In the genomic region with DNA sequence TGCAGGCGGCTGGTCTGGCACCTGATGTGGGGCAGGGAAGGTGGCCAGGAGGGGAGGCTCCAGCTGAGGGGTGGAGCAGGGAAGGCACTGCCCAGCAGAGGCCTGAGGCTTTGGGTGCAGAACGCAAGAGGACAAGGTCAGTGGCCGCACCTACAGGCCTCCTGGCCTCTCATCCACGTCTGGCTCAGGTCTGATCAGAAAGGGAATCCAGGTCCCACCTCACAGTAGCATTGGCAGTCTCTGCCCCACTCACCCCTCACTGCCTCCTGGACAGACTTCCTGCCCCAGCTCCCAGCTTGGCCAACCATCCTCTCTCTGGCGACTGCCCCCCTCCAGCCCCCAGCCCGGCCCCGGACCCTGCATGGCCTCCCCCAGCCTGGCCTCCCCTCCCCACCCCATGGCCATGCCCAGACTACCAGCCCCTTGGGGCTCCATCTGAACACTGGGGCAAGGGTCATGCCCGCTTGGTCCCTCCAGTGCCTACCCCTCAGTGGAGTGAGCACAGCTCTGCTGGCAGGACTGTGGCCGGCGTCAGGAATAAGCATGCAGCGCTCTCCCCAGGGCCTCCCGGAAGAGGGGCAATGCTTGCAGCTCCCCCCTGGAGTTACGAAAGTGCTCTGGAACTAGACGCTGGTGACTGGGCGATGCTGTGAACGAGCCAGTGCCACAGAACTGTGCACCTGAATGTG, we compare ENCODE assay signal across 21 cellular contexts. TPM values are rescaled to one million over a fixed set of nuclear protein-coding genes. Genes with fewer than 3 reads are reported as not detected.
"Had no signal": no experiment of that assay in that cellular context is flagged by ENCODE, and none has a peak within 500 bp of the region (broad histone marks: within the 10 kb centered on the region; RNA-seq: fewer than 3 reads in every experiment).

No MANE protein-coding gene starts in this region.

- H3K9me3 ChIP-seq: colonic mucosa, heart right ventricle, transverse colon had no signal

- H3K79me2 ChIP-seq: parathyroid adenoma had no signal

- H3K27ac Mint-ChIP-seq: activated B cell treated with CpG ODN at 0.5 μM for 24 hours; activated CD4-positive, alpha-beta T cell treated with anti-CD3 and anti-CD28 coated beads, Interleukin-2, amount 10 ng/mL, durations not matched to agents 7 days and 5 days; activated naive CD4-positive, alpha-beta T cell treated with anti-CD3 and anti-CD28 coated beads for 36 hours; activated T-helper 17 cell treated with anti-CD3 and anti-CD28 coated beads, Interleukin-2, amount 50 U/mL, for 72 hours; stimulated activated effector memory CD8-positive, alpha-beta T cell treated with anti-CD3 and anti-CD28 coated beads, Interleukin-12 subunit alpha, Interleukin-12 subunit beta, amount 100 ng/mL, for 72 hours; T-helper 17 cell had no signal

- ATAC-seq: activated T-helper 17 cell treated with anti-CD3 and anti-CD28 coated beads, Interleukin-2, amount 50 U/mL, for 72 hours; foreskin keratinocyte; stimulated activated effector memory CD8-positive, alpha-beta T cell treated with anti-CD3 and anti-CD28 coated beads, Interleukin-12 subunit alpha, Interleukin-12 subunit beta, amount 100 ng/mL, for 72 hours; T-helper 17 cell had no signal

- DNase-seq: activated B cell treated with CpG ODN at 0.5 μM for 24 hours; activated CD4-positive, alpha-beta T cell treated with anti-CD3 and anti-CD28 coated beads, Interleukin-2, amount 10 ng/mL, durations not matched to agents 7 days and 5 days; activated CD8-positive, alpha-beta memory T cell treated with anti-CD3 and anti-CD28 coated beads for 24 hours; activated naive CD4-positive, alpha-beta T cell treated with anti-CD3 and anti-CD28 coated beads for 36 hours; colonic mucosa; effector CD4-positive, alpha-beta T cell; foreskin keratinocyte; heart right ventricle; retina; substantia nigra; transverse colon had no signal

- H3K9me3 Mint-ChIP-seq: activated B cell treated with CpG ODN at 0.5 μM for 24 hours; activated CD4-positive, alpha-beta T cell treated with anti-CD3 and anti-CD28 coated beads, Interleukin-2, amount 10 ng/mL, durations not matched to agents 7 days and 5 days; activated naive CD4-positive, alpha-beta T cell treated with anti-CD3 and anti-CD28 coated beads for 36 hours; activated T-helper 17 cell treated with anti-CD3 and anti-CD28 coated beads, Interleukin-2, amount 50 U/mL, for 72 hours; neural crest cell; stimulated activated effector memory CD8-positive, alpha-beta T cell treated with anti-CD3 and anti-CD28 coated beads, Interleukin-12 subunit alpha, Interleukin-12 subunit beta, amount 100 ng/mL, for 72 hours had no signal

- H3K36me3 Mint-ChIP-seq: stimulated activated effector memory CD8-positive, alpha-beta T cell treated with anti-CD3 and anti-CD28 coated beads, Interleukin-12 subunit alpha, Interleukin-12 subunit beta, amount 100 ng/mL, for 72 hours had no signal

- H3K27ac ChIP-seq: cardiac muscle cell, colonic mucosa, foreskin keratinocyte, heart right ventricle, parathyroid adenoma, skin epidermis, transverse colon had no signal

- FAIRE-seq: endothelial cell of umbilical vein, keratinocyte had no signal

- H3K4me3 ChIP-seq: cardiac muscle cell, colonic mucosa, heart right ventricle, skin epidermis, transverse colon had no signal

- H3K9ac ChIP-seq: parathyroid adenoma had no signal

- H3K4me1 ChIP-seq: foreskin keratinocyte, parathyroid adenoma had no signal

- H3K36me3 ChIP-seq: cardiac muscle cell, colonic mucosa, heart right ventricle, transverse colon had no signal

- H3K4me3 Mint-ChIP-seq: activated B cell treated with CpG ODN at 0.5 μM for 24 hours; activated CD4-positive, alpha-beta T cell treated with anti-CD3 and anti-CD28 coated beads, Interleukin-2, amount 10 ng/mL, durations not matched to agents 7 days and 5 days; activated naive CD4-positive, alpha-beta T cell treated with anti-CD3 and anti-CD28 coated beads for 36 hours; activated T-helper 17 cell treated with anti-CD3 and anti-CD28 coated beads, Interleukin-2, amount 50 U/mL, for 72 hours; neural crest cell; stimulated activated effector memory CD8-positive, alpha-beta T cell treated with anti-CD3 and anti-CD28 coated beads, Interleukin-12 subunit alpha, Interleukin-12 subunit beta, amount 100 ng/mL, for 72 hours; T-helper 17 cell had no signal

- H2AFZ ChIP-seq: parathyroid adenoma had no signal

RNA-seq across cellular contexts. Expression of a gene that starts 4.6 kb away (rescaled TPM):
- total RNA-seq: activated B cell treated with CpG ODN at 0.5 μM for 24 hours; activated CD4-positive, alpha-beta T cell treated with anti-CD3 and anti-CD28 coated beads, Interleukin-2, amount 10 ng/mL, durations not matched to agents 7 days and 5 days; activated naive CD4-positive, alpha-beta T cell treated with anti-CD3 and anti-CD28 coated beads for 36 hours; colonic mucosa; endothelial cell of umbilical vein; foreskin keratinocyte; liver; neural crest cell; T-helper 17 cell had no signal
- polyA plus RNA-seq: endothelial cell of umbilical vein, foreskin keratinocyte, keratinocyte, liver had no signal

RNA-seq across cellular contexts. Expression of a gene that starts 17.1 kb away (rescaled TPM):
- total RNA-seq: activated B cell treated with CpG ODN at 0.5 μM for 24 hours, colonic mucosa, endothelial cell of umbilical vein, heart right ventricle, T-helper 17 cell, transverse colon had no signal
- polyA plus RNA-seq: cardiac muscle cell, heart right ventricle, keratinocyte, liver had no signal

RNA-seq across cellular contexts. Expression of a gene that starts 42.6 kb away (rescaled TPM):
- total RNA-seq: activated B cell treated with CpG ODN at 0.5 μM for 24 hours, cardiac muscle cell, neural crest cell had no signal
- polyA plus RNA-seq: cardiac muscle cell had no signal
